Comparison of ENCODE assay signal across 16 cellular contexts in the genomic region with DNA sequence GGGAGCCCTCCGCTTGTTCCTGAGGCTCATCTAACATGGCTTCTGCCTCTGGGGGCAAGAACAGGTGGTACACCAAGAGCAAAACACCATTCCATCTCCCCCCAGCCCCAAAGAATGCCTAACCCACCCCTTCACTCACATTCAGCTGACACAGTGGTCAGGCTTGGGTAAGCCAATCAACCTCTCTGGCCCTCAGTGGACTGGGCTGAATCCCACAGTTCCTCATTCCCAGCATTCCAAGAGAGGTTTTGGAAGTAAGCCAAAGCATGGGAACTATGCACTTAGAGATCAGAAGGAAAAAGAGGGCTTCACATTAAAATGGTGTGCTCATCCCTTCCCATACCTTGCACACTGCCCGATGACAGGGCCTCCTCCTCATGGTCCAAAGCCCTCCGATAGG. TPM values are rescaled to one million over a fixed set of nuclear protein-coding genes. Genes with fewer than 3 reads are reported as not detected.
DNase-seq lines count a peak whose midpoint lies in the region; ATAC-seq and TF ChIP-seq lines count a peak whose summit lies in the region.
"Had no signal": no experiment of that assay in that cellular context is flagged by ENCODE, and none has a peak within 500 bp of the region (broad histone marks: within the 10 kb centered on the region; RNA-seq: fewer than 3 reads in every experiment).

No MANE protein-coding gene starts in this region.

- H3K4me1 ChIP-seq in mesodermal cell (ENCODE audit: control insufficient read depth, insufficient read depth, low read length, poor library complexity, severe bottlenecking) = peaks cover 8% of the 10 kb centered on the region

- peaks cover 47% of the 10 kb centered on the region for H3K36me3 ChIP-seq in mesodermal cell (ENCODE audit: control insufficient read depth, insufficient read depth, low read length)

- no peak overlapping the region for H3K27ac Mint-ChIP-seq in Calu3 (ENCODE audit: unreplicated experiment)
- H3K27ac Mint-ChIP-seq in activated T-cell treated with anti-CD3 and anti-CD28 coated beads, Interleukin-2, amount 50 U/mL, for 24 hours = no peak overlapping the region
- H3K27ac Mint-ChIP-seq: activated naive CD8-positive, alpha-beta T cell treated with anti-CD3 and anti-CD28 coated beads, Interleukin-2, amount 50 U/mL, for 24 hours; CD4-positive, CD25-positive, alpha-beta regulatory T cell had no signal

- H3K36me3 Mint-ChIP-seq in Calu3 (ENCODE audit: insufficient read depth, unreplicated experiment) = peaks cover 11% of the 10 kb centered on the region
- H3K36me3 Mint-ChIP-seq in activated T-cell treated with anti-CD3 and anti-CD28 coated beads, Interleukin-2, amount 50 U/mL, for 24 hours (ENCODE audit: low read depth) = peaks cover 75% of the 10 kb centered on the region

- no peaks in the 10 kb centered on the region for H3K27me3 Mint-ChIP-seq in Calu3 (ENCODE audit: unreplicated experiment)
- H3K27me3 Mint-ChIP-seq in activated T-cell treated with anti-CD3 and anti-CD28 coated beads, Interleukin-2, amount 50 U/mL, for 24 hours = no peaks in the 10 kb centered on the region
- H3K27me3 Mint-ChIP-seq: activated naive CD8-positive, alpha-beta T cell treated with anti-CD3 and anti-CD28 coated beads, Interleukin-2, amount 50 U/mL, for 24 hours; CD4-positive, CD25-positive, alpha-beta regulatory T cell had no signal

- intact Hi-C loops in Calu3 (cut with micrococcal nuclease; ENCODE audit: unreplicated experiment) = no loop called here

- DNase-seq in Calu3 (peak; percentile 21), NCI-H226 (peak; percentile 78), NCI-H1930 (lab: John Stamatoyannopoulos, UW) (no peak), activated gamma-delta T cell (lab: John Stamatoyannopoulos, UW) (no peak)
- DNase-seq in activated T-cell treated with anti-CD3 and anti-CD28 coated beads, Interleukin-2, amount 50 U/mL, for 24 hours = no peak
- no peak for DNase-seq in activated CD4-positive, alpha-beta T cell treated with anti-CD3 and anti-CD28 coated beads, Interleukin-2, amount 50 U/mL, for 4 hours
- DNase-seq: activated CD8-positive, alpha-beta memory T cell treated with anti-CD3 and anti-CD28 coated beads, Interleukin-2, amount 50 U/mL, for 48 hours; activated naive CD8-positive, alpha-beta T cell treated with anti-CD3 and anti-CD28 coated beads, Interleukin-2, amount 50 U/mL, for 24 hours; CD4-positive, CD25-positive, alpha-beta regulatory T cell; glutamatergic neuron; mammary epithelial cell; posterior cingulate gyrus; stimulated activated CD4-positive, alpha-beta T cell treated with anti-CD3 and anti-CD28 coated beads, Interleukin-4, amount 100 ng/mL, for 1 hour had no signal

- peak; percentile 12 for ATAC-seq in esophagus mucosa
- ATAC-seq: activated naive CD8-positive, alpha-beta T cell treated with anti-CD3 and anti-CD28 coated beads, Interleukin-2, amount 50 U/mL, for 24 hours had no signal

- BruUV-seq in Calu3 (replicated peaks; lab: Mats Ljungman, UMichigan) = no TSS peak

- peak overlapping the region; percentile 57 for H3K27ac ChIP-seq in mesodermal cell (ENCODE audit: low read depth, low read length, severe bottlenecking)
- H3K27ac ChIP-seq: VCaP had no signal

- TF ChIP-seq CTCF in Calu3 (IDR thresholded peaks at IDR 0.05; ENCODE audit: unreplicated experiment) = no peak

- 92 to 100% methylated on average over 2 of the region's 3 CpGs for WGBS in mesodermal cell (ENCODE audit: insufficient coverage in 2 of 2), 2 experiments

- H3K9me3 Mint-ChIP-seq in Calu3 (ENCODE audit: low read depth, unreplicated experiment) = no peaks in the 10 kb centered on the region
- no peaks in the 10 kb centered on the region for H3K9me3 Mint-ChIP-seq in activated T-cell treated with anti-CD3 and anti-CD28 coated beads, Interleukin-2, amount 50 U/mL, for 24 hours
- H3K9me3 Mint-ChIP-seq: activated naive CD8-positive, alpha-beta T cell treated with anti-CD3 and anti-CD28 coated beads, Interleukin-2, amount 50 U/mL, for 24 hours; CD4-positive, CD25-positive, alpha-beta regulatory T cell had no signal

- CTCF ChIA-PET in Calu3 (lab: Charles Lee) = no interaction called here

- H3K4me3 Mint-ChIP-seq in Calu3 (ENCODE audit: low read depth, unreplicated experiment) = no peak overlapping the region
- no peak overlapping the region for H3K4me3 Mint-ChIP-seq in activated T-cell treated with anti-CD3 and anti-CD28 coated beads, Interleukin-2, amount 50 U/mL, for 24 hours
- H3K4me3 Mint-ChIP-seq: activated naive CD8-positive, alpha-beta T cell treated with anti-CD3 and anti-CD28 coated beads, Interleukin-2, amount 50 U/mL, for 24 hours had no signal

- peaks cover 19% of the 10 kb centered on the region for H3K4me1 Mint-ChIP-seq in Calu3 (ENCODE audit: low read depth, unreplicated experiment)
- peaks cover 23% of the 10 kb centered on the region for H3K4me1 Mint-ChIP-seq in activated T-cell treated with anti-CD3 and anti-CD28 coated beads, Interleukin-2, amount 50 U/mL, for 24 hours (ENCODE audit: low read depth)

- H3K4me3 ChIP-seq in mesodermal cell (ENCODE audit: extremely low read depth, insufficient read depth, low read length, poor library complexity, severe bottlenecking) = no peak overlapping the region

- H3K9me3 ChIP-seq in mesodermal cell (ENCODE audit: control insufficient read depth, low read length) = no peaks in the 10 kb centered on the region

RNA-seq across cellular contexts. Expression of a gene that starts 7.8 kb away (rescaled TPM):
- total RNA-seq in Calu3 (2022) = 50.9 and 59.2 TPM in 2 replicates
- 37.3 TPM for total RNA-seq in esophagus mucosa
- polyA plus RNA-seq in mesodermal cell (2013, experiment 1 of 2) = 62.7 TPM
- polyA plus RNA-seq in mesodermal cell (2013, experiment 2 of 2) = 65.7 TPM

RNA-seq across cellular contexts. Expression of a gene that starts 11.1 kb away (rescaled TPM):
- total RNA-seq in Calu3 (2022) = 13.0 and 14.6 TPM in 2 replicates
- total RNA-seq in esophagus mucosa = 19.2 TPM
- polyA plus RNA-seq in mesodermal cell (2013, experiment 1 of 2) = 46.5 TPM
- 40.5 TPM for polyA plus RNA-seq in mesodermal cell (2013, experiment 2 of 2)

RNA-seq across cellular contexts. Expression of a gene that starts 13.2 kb away (rescaled TPM):
- total RNA-seq in Calu3 (2022) = 2.6 and 2.8 TPM in 2 replicates
- 24.9 TPM for total RNA-seq in esophagus mucosa
- polyA plus RNA-seq in mesodermal cell (2013, experiment 1 of 2) = 36.3 TPM
- 30.7 TPM for polyA plus RNA-seq in mesodermal cell (2013, experiment 2 of 2)

RNA-seq across cellular contexts. Expression of a gene that starts 35.4 kb away (rescaled TPM):
- total RNA-seq in Calu3 (2022) (69.3 and 82.1 TPM in 2 replicates), esophagus mucosa (24.3 TPM)
- polyA plus RNA-seq in mesodermal cell (2013, experiment 1 of 2) = 59.6 TPM
- 72.8 TPM for polyA plus RNA-seq in mesodermal cell (2013, experiment 2 of 2)

RNA-seq across cellular contexts. Expression of a gene that starts 50.5 kb away (rescaled TPM):
- 35.1 and 42.1 TPM in 2 replicates for total RNA-seq in Calu3 (2022)
- 4.2 TPM for total RNA-seq in esophagus mucosa
- polyA plus RNA-seq in mesodermal cell (2013, experiment 1 of 2) = 16.3 TPM
- 10.1 TPM for polyA plus RNA-seq in mesodermal cell (2013, experiment 2 of 2)

Comparison
In these comparisons a context has a peak if more than half of its experiments do, and no peak if none do; other contexts are left out.
1. DNase-seq: peak in Calu3 (single experiment) and NCI-H226 (single experiment); none in activated T-cell treated with anti-CD3 and anti-CD28 coated beads, Interleukin-2, amount 50 U/mL, for 24 hours (single experiment), activated CD4-positive, alpha-beta T cell treated with anti-CD3 and anti-CD28 coated beads, Interleukin-2, amount 50 U/mL, for 4 hours (0 of 2), NCI-H1930 (0 of 2) and activated gamma-delta T cell (single experiment).